Comparison of ENCODE assay signal across 9 cellular contexts in genomic region chr11:75429641-75429901, GRCh38. TPM values are rescaled to one million over a fixed set of nuclear protein-coding genes. Genes with fewer than 3 reads are reported as not detected.
DNase-seq lines count a peak whose midpoint lies in the region; ATAC-seq, FAIRE-seq and TF ChIP-seq lines count a peak whose summit lies in the region.
"Had no signal": no experiment of that assay in that cellular context is flagged by ENCODE, and none has a peak within 500 bp of the region (broad histone marks: within the 10 kb centered on the region; RNA-seq: fewer than 3 reads in every experiment).

No MANE protein-coding gene starts in this region.

- peaks cover 2% of the 10 kb centered on the region; the same call in 1 of the 3 replicates for H3K9me3 ChIP-seq in GM12878 (replicated peaks; ENCODE audit: control insufficient read depth, insufficient read depth, low read length)
- H3K9me3 ChIP-seq in naive thymus-derived CD4-positive, alpha-beta T cell (ENCODE audit: control insufficient read depth in 2 of 3, low read length in 3 of 3) = peaks cover 0 to 4% (median 0%) of the 10 kb centered on the region in 3 experiments
- peaks cover 0 to 7% (median 0%) of the 10 kb centered on the region in 3 donors for H3K9me3 ChIP-seq in tibial artery

- H3K36me3 Mint-ChIP-seq in activated naive CD4-positive, alpha-beta T cell treated with anti-CD3 and anti-CD28 coated beads, Interleukin-2, amount 10 ng/mL, durations not matched to agents 7 days and 5 days = peaks cover 10% of the 10 kb centered on the region
- H3K36me3 Mint-ChIP-seq in naive thymus-derived CD4-positive, alpha-beta T cell = peaks cover 0 to 11% (median 0%) of the 10 kb centered on the region in 5 donors

- H4K20me1 ChIP-seq in GM12878 (ENCODE audit: control insufficient read depth, insufficient read depth) = no peaks in the 10 kb centered on the region; the same call in 1 of the 2 replicates

- H3K4me1 ChIP-seq in GM12878 (ENCODE audit: control insufficient read depth, insufficient read depth, low read length) = no peaks in the 10 kb centered on the region
- H3K4me1 ChIP-seq in naive thymus-derived CD4-positive, alpha-beta T cell (ENCODE audit: control insufficient read depth in 2 of 2, insufficient read depth in 2 of 2, low read length in 2 of 2) = peaks cover 10 to 12% of the 10 kb centered on the region in 2 donors
- peaks cover 0 to 31% (median 17%) of the 10 kb centered on the region in 4 donors for H3K4me1 ChIP-seq in tibial artery

- H3K27me3 Mint-ChIP-seq in activated naive CD4-positive, alpha-beta T cell treated with anti-CD3 and anti-CD28 coated beads, Interleukin-2, amount 10 ng/mL, durations not matched to agents 7 days and 5 days = peaks cover 78% of the 10 kb centered on the region
- H3K27me3 Mint-ChIP-seq in naive thymus-derived CD4-positive, alpha-beta T cell = peaks cover 34 to 56% (median 42%) of the 10 kb centered on the region in 5 donors

- no peak for TF ChIP-seq POLR2A in GM12878 (IDR thresholded peaks at IDR 0.05; ENCODE audit: low read depth, low read length)

- CTCF ChIA-PET in activated naive CD4-positive, alpha-beta T cell treated with anti-CD3 and anti-CD28 coated beads, Interleukin-2, amount 10 ng/mL, durations not matched to agents 7 days and 5 days (lab: Charles Lee) = interaction anchor here (1.4 to 1.5 kb wide), 2 partner anchors 22 to 276 kb away, joined by 3 to 7 read pairs; no protein-coding TSS in a partner anchor
- CTCF ChIA-PET in GM12878 (lab: Yijun Ruan, JAX) = no interaction called here
- CTCF ChIA-PET in naive thymus-derived CD4-positive, alpha-beta T cell (lab: Charles Lee) = interaction anchor here (0.7 to 1.4 kb wide), 3 partner anchors 25 to 41 kb away, joined by 3 to 4 read pairs (median 3); no protein-coding TSS in a partner anchor

- peak overlapping the region; percentile 56 for H3K4me3 Mint-ChIP-seq in activated naive CD4-positive, alpha-beta T cell treated with anti-CD3 and anti-CD28 coated beads, Interleukin-2, amount 10 ng/mL, durations not matched to agents 7 days and 5 days
- peak overlapping the region; percentile 70 to 87 (median 78) for H3K4me3 Mint-ChIP-seq in naive thymus-derived CD4-positive, alpha-beta T cell

- H3K4me2 ChIP-seq in GM12878 (ENCODE audit: control insufficient read depth, insufficient read depth) = peak overlapping the region; percentile 30; the same call in 1 of the 2 replicates

- H3K27ac Mint-ChIP-seq in activated naive CD4-positive, alpha-beta T cell treated with anti-CD3 and anti-CD28 coated beads, Interleukin-2, amount 10 ng/mL, durations not matched to agents 7 days and 5 days = peak overlapping the region; percentile 19
- H3K27ac Mint-ChIP-seq in naive thymus-derived CD4-positive, alpha-beta T cell = peak overlapping the region in 6 of 9 donors; percentile 56 to 84 (median 70)

- TF ChIP-seq RAD21 in GM12878 (IDR thresholded peaks at IDR 0.05; ENCODE audit: insufficient read depth, low read depth, low read length) = no peak

- POLR2A ChIA-PET in GM12878 (lab: Charles Lee) = no interaction called here
- POLR2A ChIA-PET in naive thymus-derived CD4-positive, alpha-beta T cell (lab: Charles Lee) = interaction anchor here (0.8 to 1.5 kb wide), 6 partner anchors 8 to 154 kb away, joined by 3 read pairs; partner anchors contain the start of gene GDPD5

- peaks cover 26% of the 10 kb centered on the region for H3K4me1 Mint-ChIP-seq in activated naive CD4-positive, alpha-beta T cell treated with anti-CD3 and anti-CD28 coated beads, Interleukin-2, amount 10 ng/mL, durations not matched to agents 7 days and 5 days
- peaks cover 17 to 31% (median 22%) of the 10 kb centered on the region in 7 donors for H3K4me1 Mint-ChIP-seq in naive thymus-derived CD4-positive, alpha-beta T cell

- WGBS in GM12878 (ENCODE audit: insufficient coverage, insufficient replicate concordance, low lambda C conversion rate, missing lambda C conversion rate) = 91% methylated on average over 25 of the region's 25 CpGs

- no peak for FAIRE-seq in GM12878 (lab: Jason Lieb, UNC)

- H3K36me3 ChIP-seq in GM12878 (ENCODE audit: control insufficient read depth in 2 of 2, insufficient read depth in 2 of 2, low read length in 1 of 2) = no peaks in the 10 kb centered on the region; a peak in 1 of 4 replicates
- H3K36me3 ChIP-seq in naive thymus-derived CD4-positive, alpha-beta T cell (ENCODE audit: control insufficient read depth in 2 of 3, insufficient read depth in 3 of 3, low read length in 3 of 3) = no peaks in the 10 kb centered on the region
- H3K36me3 ChIP-seq in tibial artery = peaks cover 0 to 1% (median 0%) of the 10 kb centered on the region in 3 donors
- H3K36me3 ChIP-seq: BE2C had no signal

- peaks cover 4 to 14% of the 10 kb centered on the region in 2 experiments for H3K27me3 ChIP-seq in GM12878 (replicated peaks in 1 of 2; ENCODE audit: control insufficient read depth in 2 of 2, insufficient read depth in 2 of 2, low read length in 1 of 2)
- peaks cover 4 to 5% of the 10 kb centered on the region in 2 donors for H3K27me3 ChIP-seq in naive thymus-derived CD4-positive, alpha-beta T cell (ENCODE audit: control insufficient read depth in 2 of 2, insufficient read depth in 2 of 2, low read length in 2 of 2)
- peaks cover 0 to 10% of the 10 kb centered on the region in 2 donors for H3K27me3 ChIP-seq in tibial artery

- no peaks in the 10 kb centered on the region for H3K79me2 ChIP-seq in GM12878 (ENCODE audit: control insufficient read depth, insufficient read depth, low read length)

- no peak overlapping the region for H3K9ac ChIP-seq in GM12878 (ENCODE audit: control insufficient read depth, insufficient read depth, low read length)

- no peak for DNase-seq in activated naive CD4-positive, alpha-beta T cell treated with anti-CD3 and anti-CD28 coated beads, Interleukin-2, amount 10 ng/mL, durations not matched to agents 7 days and 5 days
- no peak for DNase-seq in activated naive CD4-positive, alpha-beta T cell (lab: John Stamatoyannopoulos, UW)
- DNase-seq in GM12878 (ENCODE audit: low read depth, low spot score) = no peak
- DNase-seq in naive thymus-derived CD4-positive, alpha-beta T cell = no peak
- DNase-seq in tibial artery = no peak
- no peak for DNase-seq in SK-N-DZ (ENCODE audit: low spot score)
- DNase-seq in sciatic nerve (ENCODE audit: low spot score) = no peak
- DNase-seq in NCI-H2029 treated with DMSO at 0.1 percent for 48 hours (lab: John Stamatoyannopoulos, UW) = no peak

- H2AFZ ChIP-seq in GM12878 (ENCODE audit: control insufficient read depth, low read depth, low read length) = peak overlapping the region; percentile 50

- H3K9me3 Mint-ChIP-seq in activated naive CD4-positive, alpha-beta T cell treated with anti-CD3 and anti-CD28 coated beads, Interleukin-2, amount 10 ng/mL, durations not matched to agents 7 days and 5 days = peaks cover 7% of the 10 kb centered on the region
- peaks cover 0 to 7% (median 3%) of the 10 kb centered on the region in 11 donors for H3K9me3 Mint-ChIP-seq in naive thymus-derived CD4-positive, alpha-beta T cell

- ATAC-seq in GM12878 (no peak), sciatic nerve (no peak)
- no peak for ATAC-seq in naive thymus-derived CD4-positive, alpha-beta T cell

- TF ChIP-seq EP300 in GM12878 (IDR thresholded peaks at IDR 0.05; ENCODE audit: borderline replicate concordance in 1 of 2, control insufficient read depth in 1 of 2, low read depth in 2 of 2, low read length in 2 of 2) = no peak

- no peak overlapping the region for H3K27ac ChIP-seq in GM12878 (ENCODE audit: control insufficient read depth, insufficient read depth)
- H3K27ac ChIP-seq in naive thymus-derived CD4-positive, alpha-beta T cell (ENCODE audit: low read depth, low read length) = no peak overlapping the region
- peak overlapping the region in 1 of 2 donors; percentile 30 for H3K27ac ChIP-seq in tibial artery

- RAD21 ChIA-PET in GM12878 (lab: Charles Lee; ENCODE audit: unreplicated experiment) = no interaction called here

- BruUV-seq in GM12878 (replicated peaks; lab: Mats Ljungman, UMichigan) = no TSS peak

- intact Hi-C loops in GM12878 (cut with micrococcal nuclease; ENCODE audit: unreplicated experiment) = no loop called here
- intact Hi-C loops in naive thymus-derived CD4-positive, alpha-beta T cell (cut with micrococcal nuclease) = no loop called here
- intact Hi-C loops in tibial artery (cut with DNase I; ENCODE audit: low total_unique reads) = no loop called here
- intact Hi-C loops in sciatic nerve (cut with DNase I) = no loop called here

- TF ChIP-seq CTCF in GM12878 (IDR thresholded peaks at IDR 0.05 in 2 of 3, conservative IDR thresholded peaks at IDR 0.05 in 1 of 3; ENCODE audit: control insufficient read depth in 2 of 3, extremely low read depth in 1 of 3, insufficient read depth in 1 of 3, low read depth in 3 of 3, low read length in 3 of 3) (no peak), tibial artery (IDR thresholded peaks at IDR 0.05) (no peak)

- H3K4me3 ChIP-seq in GM12878 (no peak overlapping the region), tibial artery (peak overlapping the region; percentile 48 to 52)
- no peak overlapping the region for H3K4me3 ChIP-seq in naive thymus-derived CD4-positive, alpha-beta T cell (ENCODE audit: low read length)

- in situ Hi-C loops in GM12878 (cut with MboI) = no loop called here

- SMC1A ChIA-PET in GM12878 (lab: Charles Lee; ENCODE audit: uncharacterized antibody, unreplicated experiment) = no interaction called here

RNA-seq across cellular contexts. Expression of gene KLHL35, which starts 3.4 kb away (rescaled TPM):
- total RNA-seq in GM12878 (2013; cell fraction: nucleolus; rRNA removed) = not detected in 2 replicates
- 0.34 and 0.49 TPM in 2 replicates for total RNA-seq in GM12878 (2014; rRNA removed)
- total RNA-seq in GM12878 (2014; rRNA removed; fragmentation: Illumina TruSeq; extraction: Trizol) = not detected in 2 replicates
- 0.13 and 0.21 TPM in 2 replicates for total RNA-seq in GM12878 (2021)
- polyA plus RNA-seq in GM12878 (2011; ENCODE audit: low read depth) = 0.09 TPM
- 0.15 TPM in 1 of 2 replicates, not detected in the other for polyA plus RNA-seq in GM12878 (2011; rRNA removed)
- polyA plus RNA-seq in GM12878 (2011; cell fraction: cytosol; rRNA removed) = not detected in 2 replicates
- polyA plus RNA-seq in GM12878 (2011; cell fraction: nucleus; rRNA removed) = 0.07 and 0.18 TPM in 2 replicates
- 0.49 and 0.55 TPM in 2 replicates for polyA plus RNA-seq in GM12878 (2012)
- 0.09 TPM in 1 of 2 replicates, not detected in the other for polyA plus RNA-seq in GM12878 (2014; fragmentation: Illumina TruSeq; extraction: Trizol)
- under 1 TPM; 0.04 to 0.06 TPM for polyA plus RNA-seq in GM12878 (2014; fragmentation: Nextera tagmentation; extraction: Ambion mirVana)
- 0.15 and 0.28 TPM in 2 replicates for polyA plus RNA-seq in GM12878 (2014; rRNA removed)
- polyA plus RNA-seq in GM12878 (2016; fragmentation: Nextera tagmentation; extraction: Ambion mirVana) = under 1 TPM; 0.09 to 0.33 TPM
- polyA minus RNA-seq in GM12878 (2011; rRNA and poly(A)+ RNA removed) = not detected in 2 replicates
- 0.52 TPM in 1 of 2 replicates, not detected in the other for polyA minus RNA-seq in GM12878 (2011; cell fraction: cytosol; rRNA and poly(A)+ RNA removed)
- polyA minus RNA-seq in GM12878 (2011; cell fraction: nucleus; rRNA and poly(A)+ RNA removed) = 0.19 TPM in 1 of 2 replicates, not detected in the other
- 1 to 10 TPM in 3 of 5 experiments, under 1 TPM in 2; 0.60 to 1.4 (median 1.1) TPM for total RNA-seq in naive thymus-derived CD4-positive, alpha-beta T cell
- polyA plus RNA-seq in naive thymus-derived CD4-positive, alpha-beta T cell = under 1 TPM; 0.57 to 0.60 TPM
- 4.6 and 5.5 TPM in 2 replicates for polyA plus RNA-seq in SK-N-DZ (2014; cell fraction: cytosol; rRNA removed)
- 5.4 and 10.8 TPM in 2 replicates for polyA plus RNA-seq in SK-N-DZ (2014; cell fraction: nucleus; rRNA removed)
- total RNA-seq in sciatic nerve = 3.6 TPM

RNA-seq across cellular contexts. Expression of gene RPS3, which starts 30.3 kb away (rescaled TPM):
- 327 and 328 TPM in 2 replicates for total RNA-seq in GM12878 (2013; cell fraction: nucleolus; rRNA removed)
- 3,162 and 3,203 TPM in 2 replicates for total RNA-seq in GM12878 (2014; rRNA removed)
- 4,299 and 4,364 TPM in 2 replicates for total RNA-seq in GM12878 (2014; rRNA removed; fragmentation: Illumina TruSeq; extraction: Trizol)
- 4,496 and 4,555 TPM in 2 replicates for total RNA-seq in GM12878 (2021)
- polyA plus RNA-seq in GM12878 (2011; ENCODE audit: low read depth) = 8,364 TPM
- polyA plus RNA-seq in GM12878 (2011; rRNA removed) = 4,355 and 4,741 TPM in 2 replicates
- polyA plus RNA-seq in GM12878 (2011; cell fraction: cytosol; rRNA removed) = 4,091 and 4,155 TPM in 2 replicates
- 1,814 and 1,991 TPM in 2 replicates for polyA plus RNA-seq in GM12878 (2011; cell fraction: nucleus; rRNA removed)
- polyA plus RNA-seq in GM12878 (2012) = 6,227 and 7,157 TPM in 2 replicates
- polyA plus RNA-seq in GM12878 (2014; fragmentation: Illumina TruSeq; extraction: Trizol) = 5,039 and 6,875 TPM in 2 replicates
- polyA plus RNA-seq in GM12878 (2014; fragmentation: Nextera tagmentation; extraction: Ambion mirVana) = 1,000 to 10,000 TPM; 7,007 to 9,556 TPM
- polyA plus RNA-seq in GM12878 (2014; rRNA removed) = 4,204 and 4,437 TPM in 2 replicates
- polyA plus RNA-seq in GM12878 (2016; fragmentation: Nextera tagmentation; extraction: Ambion mirVana) = 1,000 to 10,000 TPM; 2,127 to 2,136 TPM
- 1,578 and 1,840 TPM in 2 replicates for polyA minus RNA-seq in GM12878 (2011; rRNA and poly(A)+ RNA removed)
- 561 and 590 TPM in 2 replicates for polyA minus RNA-seq in GM12878 (2011; cell fraction: cytosol; rRNA and poly(A)+ RNA removed)
- 168 and 212 TPM in 2 replicates for polyA minus RNA-seq in GM12878 (2011; cell fraction: nucleus; rRNA and poly(A)+ RNA removed)
- total RNA-seq in naive thymus-derived CD4-positive, alpha-beta T cell = 1,000 to 10,000 TPM; 3,135 to 5,501 (median 5,089) TPM
- polyA plus RNA-seq in naive thymus-derived CD4-positive, alpha-beta T cell = 1,000 to 10,000 TPM; 6,041 to 7,167 TPM
- 3,197 and 3,352 TPM in 2 replicates for polyA plus RNA-seq in SK-N-DZ (2014; cell fraction: cytosol; rRNA removed)
- 1,069 and 1,858 TPM in 2 replicates for polyA plus RNA-seq in SK-N-DZ (2014; cell fraction: nucleus; rRNA removed)
- total RNA-seq in sciatic nerve = 1,413 TPM

Comparison
In these comparisons a context has a peak if more than half of its experiments do, and no peak if none do; other contexts are left out.
1. H3K4me3 ChIP-seq: peak in tibial artery (2 of 2); none in GM12878 (single experiment) and naive thymus-derived CD4-positive, alpha-beta T cell (single experiment).